8 cellular contexts compared by ENCODE assay signal in the genomic region with DNA sequence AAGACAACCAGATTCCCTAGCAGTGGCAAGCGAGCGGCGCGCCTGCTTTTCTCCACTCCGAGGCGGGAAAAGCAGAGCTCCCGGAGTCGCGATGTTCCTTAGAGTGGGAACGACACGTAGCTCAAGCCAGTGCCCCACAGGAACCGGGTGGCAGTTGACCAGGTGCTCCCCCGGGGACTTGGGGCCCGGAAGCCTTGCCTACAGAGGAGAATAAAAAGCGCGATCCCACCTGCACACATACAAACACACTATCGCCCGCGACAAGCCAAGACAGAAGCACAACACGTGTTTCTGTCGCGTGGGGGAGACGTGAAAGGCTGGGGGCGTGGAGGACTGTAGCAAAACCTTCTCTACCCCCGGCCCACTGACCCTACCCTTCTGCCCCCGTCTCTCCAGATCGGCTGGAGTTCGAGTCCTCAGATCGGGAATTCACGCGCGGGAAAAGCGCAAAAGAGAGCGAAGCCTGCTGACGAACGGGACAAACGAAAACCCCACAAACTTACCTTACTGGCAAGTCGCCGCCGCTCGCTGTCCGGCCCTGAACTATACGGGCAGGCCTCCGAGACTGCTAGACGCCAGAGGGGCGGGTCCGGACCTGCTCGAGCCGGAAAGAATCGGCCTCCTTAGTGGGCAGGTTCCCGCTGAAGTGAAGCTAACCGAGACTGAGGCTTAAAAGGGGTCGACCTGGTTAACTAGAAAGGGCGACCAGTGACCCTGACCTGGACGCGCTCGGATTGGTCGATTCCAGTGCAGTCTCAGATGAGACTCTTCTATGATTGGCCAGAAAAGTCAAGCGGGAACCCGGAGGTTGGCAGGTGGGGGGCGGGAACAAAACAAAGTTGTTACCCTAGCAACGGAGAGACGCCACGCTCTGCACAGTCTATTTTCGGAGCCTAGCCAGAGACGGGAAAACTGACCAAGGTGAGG. TPM values are rescaled to one million over a fixed set of nuclear protein-coding genes. Genes with fewer than 3 reads are reported as not detected.
DNase-seq lines count a peak whose midpoint lies in the region; ATAC-seq, FAIRE-seq and TF ChIP-seq lines count a peak whose summit lies in the region.

DNAAF6 (plus strand) TSS at position 842 of the 927 bp plus-strand sequence. CDS start 6,265 bp downstream, outside the sequence.
A gene with protein sequence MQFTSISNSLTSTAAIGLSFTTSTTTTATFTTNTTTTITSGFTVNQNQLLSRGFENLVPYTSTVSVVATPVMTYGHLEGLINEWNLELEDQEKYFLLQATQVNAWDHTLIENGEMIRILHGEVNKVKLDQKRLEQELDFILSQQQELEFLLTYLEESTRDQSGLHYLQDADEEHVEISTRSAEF (minus strand): TSS at position 664 of the 927 bp plus-strand sequence. CDS start 31,287 bp downstream, outside the sequence.

- H3K27ac ChIP-seq in HepG2 (ENCODE audit: extremely low read length, insufficient read depth, low read length), result peak within 1 kb of the TSS; percentile 49

- no peak for TF ChIP-seq RAD21 in HepG2 (CRISPR knock-in tag; IDR thresholded peaks at IDR 0.05)

- H3K4me1 ChIP-seq in HepG2 (ENCODE audit: insufficient read depth, low read length), result peaks cover 5% of the 10 kb centered on the region

- BruUV-seq in HepG2 (replicated peaks; lab: Mats Ljungman, UMichigan), result TSS peak; percentile 76

- peak within 1 kb of the TSS; percentile 52 to 76 (median 53) for H3K4me3 ChIP-seq in HepG2 (replicated peaks in 1 of 3; ENCODE audit: insufficient read depth in 1 of 3, low read depth in 2 of 3, low read length in 3 of 3)

- H3K4me1 Mint-ChIP-seq in activated CD4-positive, alpha-beta T cell treated with anti-CD3 and anti-CD28 coated beads for 36 hours, result peaks cover 2% of the 10 kb centered on the region

- POLR2A ChIA-PET in activated CD4-positive, alpha-beta T cell treated with anti-CD3 and anti-CD28 coated beads for 36 hours (lab: Charles Lee), result no interaction called here
- POLR2A ChIA-PET in HepG2 (lab: Yijun Ruan, JAX), result no interaction called here

- DNase-seq in NCI-H2081 treated with DMSO at 0.1 percent for 48 hours (lab: John Stamatoyannopoulos, UW) (peak; percentile 43), HepG2 (ENCODE audit: low spot score) (peak; percentile 81), hepatic stellate cell (ENCODE audit: low spot score) (no peak)
- peak; percentile 81 for DNase-seq in activated CD4-positive, alpha-beta T cell treated with anti-CD3 and anti-CD28 coated beads for 36 hours
- peak; percentile 50 to 51 for DNase-seq in stimulated activated CD4-positive, alpha-beta T cell treated with anti-CD3 and anti-CD28 coated beads, Interleukin-4, amount 100 ng/mL, for 48 hours (ENCODE audit: low read depth in 2 of 2)

- whole genome bisulfite sequencing in HepG2 (ENCODE audit: low lambda C conversion rate), result 0% methylated on average over 3 of the region's 66 CpGs

- H3K27me3 ChIP-seq in HepG2 (ENCODE audit: control insufficient read depth in 1 of 2, insufficient read depth in 2 of 2, low read length in 2 of 2), result no peaks in the 10 kb centered on the region

- intact Hi-C loops in activated CD4-positive, alpha-beta T cell treated with anti-CD3 and anti-CD28 coated beads for 36 hours (cut with DNase I, micrococcal nuclease), result loop anchor here (2.0 to 10.0 kb wide), 4 partner anchors 87 to 419 kb away; partner anchors contain the start of genes RBM41 (in 2 of the 2) and PRPS1 (in 1 of the 2)
- intact Hi-C loops in HepG2 (cut with micrococcal nuclease; ENCODE audit: unreplicated experiment), result no loop called here

- H3K36me3 ChIP-seq in HepG2 (replicated peaks in 1 of 2; ENCODE audit: control insufficient read depth in 1 of 2, insufficient read depth in 2 of 2, low read length in 2 of 2), result no peaks in the 10 kb centered on the region

- H4K20me1 ChIP-seq in HepG2 (ENCODE audit: insufficient read depth, low read length), result no peaks in the 10 kb centered on the region

- H2AFZ ChIP-seq in HepG2 (ENCODE audit: low read length), result peak within 1 kb of the TSS; percentile 54

- ATAC-seq in GM18499 (IDR thresholded peaks at IDR 0.05; ENCODE audit: insufficient read depth, unreplicated experiment) (peak; percentile 95), HG02970 (IDR thresholded peaks at IDR 0.05; ENCODE audit: low FRiP score, unreplicated experiment) (peak; percentile 91), HepG2 (peak; percentile 98)
- ATAC-seq in activated CD4-positive, alpha-beta T cell treated with anti-CD3 and anti-CD28 coated beads for 36 hours, result peak; percentile 99

- no peaks in the 10 kb centered on the region for H3K9me3 ChIP-seq in HepG2 (ENCODE audit: low read length)

- H3K27me3 Mint-ChIP-seq in activated CD4-positive, alpha-beta T cell treated with anti-CD3 and anti-CD28 coated beads for 36 hours, result no peaks in the 10 kb centered on the region

- CTCF ChIA-PET in activated CD4-positive, alpha-beta T cell treated with anti-CD3 and anti-CD28 coated beads for 36 hours (lab: Charles Lee), result no interaction called here
- CTCF ChIA-PET in HepG2 (lab: Yijun Ruan, JAX; ENCODE audit: low intra/inter-chr PET ratio, low total read pairs), result no interaction called here

- FAIRE-seq in colon (lab: Jason Lieb, UNC) (peak; percentile 57), HepG2 (lab: Jason Lieb, UNC) (peak; percentile 87)

- TF ChIP-seq POLR2A in HepG2 (IDR thresholded peaks at IDR 0.05; ENCODE audit: insufficient read depth in 1 of 2, low read depth in 2 of 2, low read length in 2 of 2), result peak; percentile 46 to 70; a peak in 3 of 4 replicates

- peak within 1 kb of the TSS; percentile 73 for H3K27ac Mint-ChIP-seq in activated CD4-positive, alpha-beta T cell treated with anti-CD3 and anti-CD28 coated beads for 36 hours

- no peaks in the 10 kb centered on the region for H3K9me3 Mint-ChIP-seq in activated CD4-positive, alpha-beta T cell treated with anti-CD3 and anti-CD28 coated beads for 36 hours (ENCODE audit: low read depth)

- H3K4me3 Mint-ChIP-seq in activated CD4-positive, alpha-beta T cell treated with anti-CD3 and anti-CD28 coated beads for 36 hours, result peak within 1 kb of the TSS; percentile 87

- H3K9ac ChIP-seq in HepG2 (ENCODE audit: insufficient read depth, low read depth, low read length), result peak within 1 kb of the TSS; percentile 60

- H3K36me3 Mint-ChIP-seq in activated CD4-positive, alpha-beta T cell treated with anti-CD3 and anti-CD28 coated beads for 36 hours (ENCODE audit: low read depth), result no peaks in the 10 kb centered on the region

- TF ChIP-seq CTCF in HepG2 (CRISPR knock-in tag; IDR thresholded peaks at IDR 0.05), result 0 out of 2 replicates have a peak, but pooled peaks have one; percentile 5

- H3K79me2 ChIP-seq in HepG2 (ENCODE audit: insufficient read depth, low read length), result no peaks in the 10 kb centered on the region

- in situ Hi-C loops in HepG2 (cut with HindIII; ENCODE audit: extremely low pct_ligation_motif_present, low pct_unique_long_range_greater_than_20kb), result no loop called here

- H3K4me2 ChIP-seq in HepG2 (ENCODE audit: low read depth, low read length), result peak within 1 kb of the TSS; percentile 80

- no peak for TF ChIP-seq EP300 in HepG2 (IDR thresholded peaks at IDR 0.05; ENCODE audit: low read depth in 2 of 2, low read length in 2 of 2)
- no peak for TF ChIP-seq EP300 in HepG2 (CRISPR knock-in tag; IDR thresholded peaks at IDR 0.05; ENCODE audit: borderline replicate concordance)

RNA-seq across cellular contexts. Expression of gene DNAAF6, which starts in this region (rescaled TPM):
- total RNA-seq in activated CD4-positive, alpha-beta T cell treated with anti-CD3 and anti-CD28 coated beads for 36 hours, result not detected
- total RNA-seq in HepG2 (2016; rRNA removed; fragmentation: Illumina TruSeq; extraction: Trizol), result not detected in 2 replicates
- not detected in 2 replicates for total RNA-seq in HepG2 (2016; cell fraction: cytosol; rRNA removed; fragmentation: Illumina TruSeq; extraction: Trizol; ENCODE audit: low read depth)
- not detected in 2 replicates for total RNA-seq in HepG2 (2016; cell fraction: insoluble cytoplasmic fraction; rRNA removed; fragmentation: Illumina TruSeq; extraction: Trizol)
- not detected in 2 replicates for total RNA-seq in HepG2 (2016; cell fraction: membrane; rRNA removed; fragmentation: Illumina TruSeq; extraction: Trizol)
- not detected in 2 replicates for total RNA-seq in HepG2 (2016; cell fraction: nucleus; rRNA removed; fragmentation: Illumina TruSeq; extraction: Trizol)
- not detected in 2 replicates for polyA plus RNA-seq in HepG2 (2011; rRNA removed)
- not detected in 2 replicates for polyA plus RNA-seq in HepG2 (2011; cell fraction: cytosol; rRNA removed)
- polyA plus RNA-seq in HepG2 (2011; cell fraction: nucleus; rRNA removed), result not detected in 2 replicates
- not detected in 2 replicates for polyA plus RNA-seq in HepG2 (2012)
- not detected in 2 replicates for polyA plus RNA-seq in HepG2 (2016; cell fraction: cytosol; fragmentation: Illumina TruSeq; extraction: Trizol; ENCODE audit: low read depth)
- polyA plus RNA-seq in HepG2 (2016; cell fraction: insoluble cytoplasmic fraction; fragmentation: Illumina TruSeq; extraction: Trizol; ENCODE audit: low read depth), result not detected in 2 replicates
- not detected in 2 replicates for polyA plus RNA-seq in HepG2 (2016; cell fraction: membrane; fragmentation: Illumina TruSeq; extraction: Trizol; ENCODE audit: low read depth)
- polyA plus RNA-seq in HepG2 (2016; cell fraction: nucleus; fragmentation: Illumina TruSeq; extraction: Trizol; ENCODE audit: insufficient read depth, low read depth), result not detected in 2 replicates
- not detected in 2 replicates for polyA minus RNA-seq in HepG2 (2011; rRNA and poly(A)+ RNA removed; ENCODE audit: low replicate concordance)
- not detected in 2 replicates for polyA minus RNA-seq in HepG2 (2011; cell fraction: cytosol; rRNA and poly(A)+ RNA removed)
- not detected in 2 replicates for polyA minus RNA-seq in HepG2 (2011; cell fraction: nucleus; rRNA and poly(A)+ RNA removed)

RNA-seq across cellular contexts. Expression of the second gene that starts in this region (rescaled TPM):
- 1 to 10 TPM; 1.7 to 2.5 TPM for total RNA-seq in activated CD4-positive, alpha-beta T cell treated with anti-CD3 and anti-CD28 coated beads for 36 hours
- total RNA-seq in HepG2 (2016; rRNA removed; fragmentation: Illumina TruSeq; extraction: Trizol), result 5.5 and 5.8 TPM in 2 replicates
- 4.6 and 4.8 TPM in 2 replicates for total RNA-seq in HepG2 (2016; cell fraction: cytosol; rRNA removed; fragmentation: Illumina TruSeq; extraction: Trizol; ENCODE audit: low read depth)
- 3.5 and 6.0 TPM in 2 replicates for total RNA-seq in HepG2 (2016; cell fraction: insoluble cytoplasmic fraction; rRNA removed; fragmentation: Illumina TruSeq; extraction: Trizol)
- 1.3 and 1.4 TPM in 2 replicates for total RNA-seq in HepG2 (2016; cell fraction: membrane; rRNA removed; fragmentation: Illumina TruSeq; extraction: Trizol)
- 12.7 and 17.5 TPM in 2 replicates for total RNA-seq in HepG2 (2016; cell fraction: nucleus; rRNA removed; fragmentation: Illumina TruSeq; extraction: Trizol)
- 3.7 and 4.2 TPM in 2 replicates for polyA plus RNA-seq in HepG2 (2011; rRNA removed)
- polyA plus RNA-seq in HepG2 (2011; cell fraction: cytosol; rRNA removed), result 0.91 and 1.1 TPM in 2 replicates
- polyA plus RNA-seq in HepG2 (2011; cell fraction: nucleus; rRNA removed), result 11.2 and 15.6 TPM in 2 replicates
- polyA plus RNA-seq in HepG2 (2012), result 1.2 and 2.4 TPM in 2 replicates
- polyA plus RNA-seq in HepG2 (2016; cell fraction: cytosol; fragmentation: Illumina TruSeq; extraction: Trizol; ENCODE audit: low read depth), result 0.11 and 0.40 TPM in 2 replicates
- 5.2 and 5.4 TPM in 2 replicates for polyA plus RNA-seq in HepG2 (2016; cell fraction: insoluble cytoplasmic fraction; fragmentation: Illumina TruSeq; extraction: Trizol; ENCODE audit: low read depth)
- polyA plus RNA-seq in HepG2 (2016; cell fraction: membrane; fragmentation: Illumina TruSeq; extraction: Trizol; ENCODE audit: low read depth), result 0.22 and 0.34 TPM in 2 replicates
- polyA plus RNA-seq in HepG2 (2016; cell fraction: nucleus; fragmentation: Illumina TruSeq; extraction: Trizol; ENCODE audit: insufficient read depth, low read depth), result 9.2 and 12.6 TPM in 2 replicates
- polyA minus RNA-seq in HepG2 (2011; rRNA and poly(A)+ RNA removed; ENCODE audit: low replicate concordance), result 3.1 and 30.7 TPM in 2 replicates
- 1.8 TPM in 1 of 2 replicates, not detected in the other for polyA minus RNA-seq in HepG2 (2011; cell fraction: cytosol; rRNA and poly(A)+ RNA removed)
- polyA minus RNA-seq in HepG2 (2011; cell fraction: nucleus; rRNA and poly(A)+ RNA removed), result 13.2 and 15.2 TPM in 2 replicates
